28 cellular contexts compared by ENCODE assay signal in genomic region chr13:65133094-65133493, GRCh38.
A peak's percentile ranks its signal among the peaks of the same experiment; 100 is the strongest.
DNase-seq lines count a peak whose midpoint lies in the region; ATAC-seq and TF ChIP-seq lines count a peak whose summit lies in the region.
"Had no signal": no experiment of that assay in that cellular context is flagged by ENCODE, and none has a peak within 500 bp of the region (broad histone marks: within the 10 kb centered on the region; RNA-seq: fewer than 3 reads in every experiment).

No MANE protein-coding gene starts in this region.

- H3K4me3 ChIP-seq in SK-N-SH (ENCODE audit: low read depth in 2 of 2, low read length in 1 of 2) (no peak overlapping the region), PC-3 (ENCODE audit: low read length) (no peak overlapping the region)
- H3K4me3 ChIP-seq: ascending aorta, SJCRH30 had no signal

- 85% methylated on average over 7 of the region's 7 CpGs for WGBS in SK-N-SH (ENCODE audit: low lambda C conversion rate)

- no peaks in the 10 kb centered on the region for H3K36me3 ChIP-seq in SK-N-SH (replicated peaks in 1 of 2; ENCODE audit: control insufficient read depth in 1 of 2, insufficient read depth in 2 of 2, low read length in 1 of 2)
- no peaks in the 10 kb centered on the region for H3K36me3 ChIP-seq in PC-3 (ENCODE audit: low read depth, low read length)
- H3K36me3 ChIP-seq: ascending aorta, SJCRH30 had no signal

- H3K9ac ChIP-seq in SK-N-SH = no peak overlapping the region
- no peak overlapping the region for H3K9ac ChIP-seq in PC-3 (ENCODE audit: low read length)

- H3K4me1 ChIP-seq in SK-N-SH (ENCODE audit: control insufficient read depth in 1 of 2, insufficient read depth in 2 of 2, low read depth in 1 of 2, low read length in 1 of 2) (no peaks in the 10 kb centered on the region), PC-3 (ENCODE audit: insufficient read depth, low read length) (no peaks in the 10 kb centered on the region)
- H3K4me1 ChIP-seq: ascending aorta, SJCRH30 had no signal

- H3K27ac ChIP-seq in SK-N-SH (ENCODE audit: low read depth in 2 of 2, low read length in 1 of 2) (no peak overlapping the region), PC-3 (ENCODE audit: low read length) (no peak overlapping the region)
- H3K27ac ChIP-seq: 22Rv1, ascending aorta, SJCRH30 had no signal

- no peaks in the 10 kb centered on the region for H3K79me2 ChIP-seq in SK-N-SH (ENCODE audit: insufficient read depth)
- H3K79me2 ChIP-seq in PC-3 (ENCODE audit: low read length) = no peaks in the 10 kb centered on the region

- no peaks in the 10 kb centered on the region for H3K27me3 Mint-ChIP-seq in natural killer cell (ENCODE audit: low read depth in 2 of 2)
- H3K27me3 Mint-ChIP-seq: activated CD8-positive, alpha-beta memory T cell treated with anti-CD3 and anti-CD28 coated beads, Interleukin-2, amount 10 ng/mL, durations not matched to agents 7 days and 5 days; activated naive CD8-positive, alpha-beta T cell treated with anti-CD3 and anti-CD28 coated beads, Interleukin-2, amount 10 ng/mL, durations not matched to agents 7 days and 5 days; naive B cell; stimulated activated memory B cell treated with anti-CD40 and anti-IgM and Interleukin-4, amounts not matched to agents 10 μg/mL and 1 μg/mL and 100 μg/mL, for 72 hours had no signal

- no peaks in the 10 kb centered on the region for H3K27me3 ChIP-seq in SK-N-SH (ENCODE audit: insufficient read depth)
- H3K27me3 ChIP-seq in PC-3 (ENCODE audit: low read length) = no peaks in the 10 kb centered on the region
- H3K27me3 ChIP-seq: ascending aorta, SJCRH30 had no signal

- no peaks in the 10 kb centered on the region for H3F3A ChIP-seq in SK-N-SH (replicated peaks; ENCODE audit: insufficient read depth)
- no peaks in the 10 kb centered on the region for H3F3A ChIP-seq in PC-3 (ENCODE audit: low read length, unreplicated experiment)

- TF ChIP-seq CTCF in SK-N-SH (IDR thresholded peaks at IDR 0.05) (no peak), PC-3 (conservative IDR thresholded peaks at IDR 0.05; ENCODE audit: low read depth, low read length) (no peak), natural killer cell (IDR thresholded peaks at IDR 0.05) (no peak)

- DNase-seq in SK-N-SH (no peak), PC-3 (peak; percentile 8), iPS DF 4.7 (ENCODE audit: extremely low read depth, low spot score) (peak; percentile 25), natural killer cell (no peak), iPS-NIHi11 (ENCODE audit: low spot score) (no peak), HUDEP-2 (lab: John Stamatoyannopoulos, UW; ENCODE audit: unreplicated experiment in 76 of 76) (no peak)
- DNase-seq in stimulated activated CD8-positive, alpha-beta memory T cell treated with anti-CD3 and anti-CD28 coated beads, Interleukin-4, amount 100 ng/mL, for 48 hours = no peak
- DNase-seq: activated CD4-positive, alpha-beta T cell treated with anti-CD3 and anti-CD28 coated beads, Interleukin-2, amount 50 U/mL, for 4 hours; activated CD8-positive, alpha-beta memory T cell treated with anti-CD3 and anti-CD28 coated beads, Interleukin-2, amount 10 ng/mL, durations not matched to agents 7 days and 5 days; activated gamma-delta T cell treated with Interleukin-2 at 50 U/mL for 16 hours; activated naive CD8-positive, alpha-beta T cell treated with anti-CD3 and anti-CD28 coated beads, Interleukin-2, amount 10 ng/mL, durations not matched to agents 7 days and 5 days; activated T-cell treated with anti-CD3 and anti-CD28 coated beads, Interleukin-2, amount 50 U/mL, for 48 hours; DND-41; hippocampal formation; left ventricle myocardium superior; midbrain; MV-4-11; naive B cell; NCI-H146; nucleus accumbens; RPMI8226; SJCRH30; substantia nigra; T-helper 1 cell had no signal

- H2AFZ ChIP-seq in SK-N-SH (ENCODE audit: low read depth) (0 out of 2 replicates have a peak overlapping the region, but pooled peaks have one; percentile 23), PC-3 (ENCODE audit: low read length) (no peak overlapping the region)

- H3K9me3 ChIP-seq in SK-N-SH (no peaks in the 10 kb centered on the region), PC-3 (ENCODE audit: low read length) (no peaks in the 10 kb centered on the region)
- H3K9me3 ChIP-seq: ascending aorta, SJCRH30 had no signal

- no peak for TF ChIP-seq RAD21 in SK-N-SH (IDR thresholded peaks at IDR 0.05; ENCODE audit: low read length)

- H3K4me2 ChIP-seq in SK-N-SH = no peak overlapping the region
- H3K4me2 ChIP-seq in PC-3 (ENCODE audit: low read length) = no peak overlapping the region

- no peaks in the 10 kb centered on the region for H3K4me1 Mint-ChIP-seq in natural killer cell
- H3K4me1 Mint-ChIP-seq: activated CD8-positive, alpha-beta memory T cell treated with anti-CD3 and anti-CD28 coated beads, Interleukin-2, amount 10 ng/mL, durations not matched to agents 7 days and 5 days; activated naive CD8-positive, alpha-beta T cell treated with anti-CD3 and anti-CD28 coated beads, Interleukin-2, amount 10 ng/mL, durations not matched to agents 7 days and 5 days; naive B cell; stimulated activated memory B cell treated with anti-CD40 and anti-IgM and Interleukin-4, amounts not matched to agents 10 μg/mL and 1 μg/mL and 100 μg/mL, for 72 hours had no signal

- H3K36me3 Mint-ChIP-seq in natural killer cell = no peaks in the 10 kb centered on the region
- H3K36me3 Mint-ChIP-seq: activated CD8-positive, alpha-beta memory T cell treated with anti-CD3 and anti-CD28 coated beads, Interleukin-2, amount 10 ng/mL, durations not matched to agents 7 days and 5 days; activated naive CD8-positive, alpha-beta T cell treated with anti-CD3 and anti-CD28 coated beads, Interleukin-2, amount 10 ng/mL, durations not matched to agents 7 days and 5 days; naive B cell; stimulated activated memory B cell treated with anti-CD40 and anti-IgM and Interleukin-4, amounts not matched to agents 10 μg/mL and 1 μg/mL and 100 μg/mL, for 72 hours had no signal

- no peaks in the 10 kb centered on the region for H4K20me1 ChIP-seq in SK-N-SH (ENCODE audit: insufficient read depth)
- no peaks in the 10 kb centered on the region for H4K20me1 ChIP-seq in PC-3 (ENCODE audit: low read length)

- H3K4me3 Mint-ChIP-seq in natural killer cell = no peak overlapping the region
- H3K4me3 Mint-ChIP-seq: activated CD8-positive, alpha-beta memory T cell treated with anti-CD3 and anti-CD28 coated beads, Interleukin-2, amount 10 ng/mL, durations not matched to agents 7 days and 5 days; activated naive CD8-positive, alpha-beta T cell treated with anti-CD3 and anti-CD28 coated beads, Interleukin-2, amount 10 ng/mL, durations not matched to agents 7 days and 5 days; naive B cell; stimulated activated memory B cell treated with anti-CD40 and anti-IgM and Interleukin-4, amounts not matched to agents 10 μg/mL and 1 μg/mL and 100 μg/mL, for 72 hours had no signal

- POLR2A ChIA-PET in SK-N-SH (lab: Yijun Ruan, JAX) = no interaction called here
- POLR2A ChIA-PET in PC-3 (lab: Charles Lee; ENCODE audit: unreplicated experiment) = interaction anchor here (0.7 kb wide), 1 partner anchor 36 kb away, joined by 4 read pairs; no protein-coding TSS in a partner anchor

- no peaks in the 10 kb centered on the region for H3K9me2 ChIP-seq in SK-N-SH
- H3K9me2 ChIP-seq in PC-3 (replicated peaks; ENCODE audit: low read length) = no peaks in the 10 kb centered on the region

- peaks cover 3% of the 10 kb centered on the region in 2 donors for H3K9me3 Mint-ChIP-seq in natural killer cell

- no peak for TF ChIP-seq EP300 in SK-N-SH (IDR thresholded peaks at IDR 0.05; ENCODE audit: borderline replicate concordance in 1 of 2, low read depth in 1 of 2, low read length in 1 of 2)

- no TSS peak for BruUV-seq in PC-3 (replicated peaks; lab: Mats Ljungman, UMichigan)

- CTCF ChIA-PET in SK-N-SH (lab: Yijun Ruan, JAX) = no interaction called here
- CTCF ChIA-PET in PC-3 (lab: Charles Lee) = no interaction called here

- ATAC-seq in SK-N-SH treated with all-trans-retinoic acid at 6 μM for 48 hours (no peak), PC-3 (peak; percentile 49), natural killer cell (no peak)
- ATAC-seq: activated CD8-positive, alpha-beta memory T cell treated with anti-CD3 and anti-CD28 coated beads, Interleukin-2, amount 10 ng/mL, durations not matched to agents 7 days and 5 days; left ventricle myocardium superior; stimulated activated memory B cell treated with anti-CD40 and anti-IgM and Interleukin-4, amounts not matched to agents 10 μg/mL and 1 μg/mL and 100 μg/mL, for 72 hours had no signal

- intact Hi-C loops in PC-3 (cut with micrococcal nuclease) (no loop called here), natural killer cell (cut with micrococcal nuclease) (no loop called here)

- no peak overlapping the region for H3K27ac Mint-ChIP-seq in natural killer cell
- H3K27ac Mint-ChIP-seq: activated CD8-positive, alpha-beta memory T cell treated with anti-CD3 and anti-CD28 coated beads, Interleukin-2, amount 10 ng/mL, durations not matched to agents 7 days and 5 days; activated naive CD8-positive, alpha-beta T cell treated with anti-CD3 and anti-CD28 coated beads, Interleukin-2, amount 10 ng/mL, durations not matched to agents 7 days and 5 days; naive B cell; stimulated activated memory B cell treated with anti-CD40 and anti-IgM and Interleukin-4, amounts not matched to agents 10 μg/mL and 1 μg/mL and 100 μg/mL, for 72 hours had no signal

TF ChIP-seq in SK-N-SH, 30 proteins besides CTCF, POLR2A, EP300 and RAD21:
- TF ChIP-seq POLR2AphosphoS5 (IDR thresholded peaks at IDR 0.05; ENCODE audit: low read depth, low read length) (no peak), USF2 (IDR thresholded peaks at IDR 0.05; ENCODE audit: borderline replicate concordance, low read depth, low read length) (no peak), GABPA (IDR thresholded peaks at IDR 0.05; ENCODE audit: low read depth) (no peak), RFX5 (IDR thresholded peaks at IDR 0.05; ENCODE audit: low read length) (no peak)

TF ChIP-seq in SK-N-SH treated with all-trans-retinoic acid at 6 μM for 48 hours, 23 proteins besides CTCF, POLR2A, EP300 and RAD21 (continues in another document):
- TF ChIP-seq ZC3H10 (CRISPR knock-in tag; IDR thresholded peaks at IDR 0.05) (no peak), ARNTL (CRISPR knock-in tag; IDR thresholded peaks at IDR 0.05; ENCODE audit: borderline replicate concordance, low read depth) (no peak), CSDC2 (CRISPR knock-in tag; IDR thresholded peaks at IDR 0.05) (no peak), GLIS3 (CRISPR knock-in tag; IDR thresholded peaks at IDR 0.05) (no peak), CSRNP3 (CRISPR knock-in tag; IDR thresholded peaks at IDR 0.05) (no peak), SNAI2 (CRISPR knock-in tag; IDR thresholded peaks at IDR 0.05) (no peak)

Comparison
In these comparisons a context has a peak if more than half of its experiments do, and no peak if none do; other contexts are left out.
1. DNase-seq: peak in PC-3 (single experiment) and iPS DF 4.7 (single experiment); none in SK-N-SH (single experiment), natural killer cell (single experiment), iPS-NIHi11 (single experiment), stimulated activated CD8-positive, alpha-beta memory T cell treated with anti-CD3 and anti-CD28 coated beads, Interleukin-4, amount 100 ng/mL, for 48 hours (single experiment) and HUDEP-2 (0 of 76).